In the genomic region with DNA sequence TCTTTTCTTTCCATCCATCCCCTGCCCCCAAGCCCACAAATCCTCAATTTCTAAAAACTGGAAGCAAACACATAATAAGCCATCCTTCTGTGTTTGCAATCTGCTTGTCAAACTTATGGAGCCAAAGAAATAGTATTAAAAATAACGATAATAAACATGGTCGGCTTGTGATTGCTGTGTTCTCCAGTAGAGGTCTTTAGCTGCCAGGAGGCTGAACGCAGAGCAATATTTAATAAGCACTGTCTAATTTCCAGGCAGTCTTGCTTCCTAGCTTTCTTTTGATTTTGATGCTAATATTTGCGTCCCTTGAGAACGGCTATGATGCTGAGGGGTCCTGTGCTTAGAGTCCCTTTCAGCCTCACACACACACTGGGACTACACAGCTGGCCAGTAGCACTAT, we compare ENCODE assay signal across 23 cellular contexts. TPM values are rescaled to one million over a fixed set of nuclear protein-coding genes. Genes with fewer than 3 reads are reported as not detected.
DNase-seq lines count a peak whose midpoint lies in the region; TF ChIP-seq lines count a peak whose summit lies in the region.
"Had no signal": no experiment of that assay in that cellular context is flagged by ENCODE, and none has a peak within 500 bp of the region (broad histone marks: within the 10 kb centered on the region; RNA-seq: fewer than 3 reads in every experiment).

No MANE protein-coding gene starts in this region.

- H2AFZ ChIP-seq in PC-9, result no peak overlapping the region

- H3K4me1 ChIP-seq in PC-9 (replicated peaks; ENCODE audit: insufficient read depth), result no peaks in the 10 kb centered on the region
- H3K4me1 ChIP-seq: SJCRH30 had no signal

- H3K27ac ChIP-seq in PC-9, result no peak overlapping the region
- H3K27ac ChIP-seq: RWPE1, SJCRH30 had no signal

- no peaks in the 10 kb centered on the region for H3K9me2 ChIP-seq in PC-9 (ENCODE audit: insufficient read depth)

- no peaks in the 10 kb centered on the region for H3K36me3 ChIP-seq in PC-9 (ENCODE audit: low read depth)
- H3K36me3 ChIP-seq: MG63, SJCRH30 had no signal

- TF ChIP-seq CTCF in AG09309 (IDR thresholded peaks at IDR 0.05; ENCODE audit: control insufficient read depth, insufficient read depth, low read depth, low read length, missing control alignments) (peak; percentile 23), PC-9 (conservative IDR thresholded peaks at IDR 0.05) (0 out of 2 replicates have a peak, but pooled peaks have one; percentile 28), choroid plexus epithelial cell (conservative IDR thresholded peaks at IDR 0.05; ENCODE audit: low read depth, low read length) (peak; percentile 52)

- no peaks in the 10 kb centered on the region for H3F3A ChIP-seq in PC-9 (ENCODE audit: insufficient read depth, low read depth)

- no TSS peak for BruUV-seq in PC-9 (replicated peaks; lab: Mats Ljungman, UMichigan)

- DNase-seq in AG09309 (ENCODE audit: low read depth) (no peak), PC-9 (no peak), choroid plexus epithelial cell (ENCODE audit: low read depth) (peak; percentile 49), islet precursor cell (peak; percentile 12), DMS153 (lab: John Stamatoyannopoulos, UW) (no peak), inferior parietal cortex (ENCODE audit: extremely low spot score) (no peak), CD1c-positive myeloid dendritic cell (ENCODE audit: extremely low spot score) (no peak)
- no peak for DNase-seq in activated CD4-positive, alpha-beta T cell treated with anti-CD3 and anti-CD28 coated beads, Interleukin-2, amount 50 U/mL, for 48 hours
- DNase-seq: AML-193; Caco-2; CD4-positive, CD25-positive, alpha-beta regulatory T cell; MG63; NCI-H1092; NCI-H1694; NCI-H2171; NCI-H446; NCI-H69; NK-92 treated with Interleukin-12 subunit alpha and Interleukin-12 subunit beta, amount 100 ng/mL, for 24 hours; OCI-M1; SJCRH30 had no signal

- H3K9me3 ChIP-seq in PC-9 (ENCODE audit: insufficient read depth, low read depth), result no peaks in the 10 kb centered on the region
- H3K9me3 ChIP-seq: Caco-2, MG63, SJCRH30 had no signal

- intact Hi-C loops in PC-9 (cut with micrococcal nuclease; ENCODE audit: unreplicated experiment), result no loop called here

- H3K79me2 ChIP-seq in PC-9 (ENCODE audit: low read depth), result no peaks in the 10 kb centered on the region

- no peak overlapping the region for H3K4me3 ChIP-seq in AG09309 (ENCODE audit: control insufficient read depth, low read depth, low read length)
- no peak overlapping the region for H3K4me3 ChIP-seq in PC-9
- no peak overlapping the region for H3K4me3 ChIP-seq in choroid plexus epithelial cell (ENCODE audit: low read depth, low read length)
- H3K4me3 ChIP-seq: MG63, SJCRH30 had no signal

- H3K27me3 ChIP-seq in PC-9 (ENCODE audit: insufficient read depth, low read depth), result 0 out of 2 replicates have a peak, but pooled peaks cover 8% of the 10 kb centered on the region
- H3K27me3 ChIP-seq: SJCRH30 had no signal

- no peaks in the 10 kb centered on the region for H4K20me1 ChIP-seq in PC-9 (ENCODE audit: insufficient read depth)

- CTCF ChIA-PET in PC-9 (lab: Charles Lee), result no interaction called here

- POLR2A ChIA-PET in PC-9 (lab: Charles Lee; ENCODE audit: unreplicated experiment), result no interaction called here

- no peak overlapping the region for H3K4me2 ChIP-seq in PC-9

RNA-seq across cellular contexts. Expression of a gene that starts 3.2 kb away (rescaled TPM):
- not detected in 2 replicates for total RNA-seq in PC-9 (2021)
- total RNA-seq: A673; Caco-2; CD4-positive, CD25-positive, alpha-beta regulatory T cell; H4; SJCRH30 had no signal

Comparison
In these comparisons a context has a peak if more than half of its experiments do, and no peak if none do; other contexts are left out.
1. DNase-seq: peak in choroid plexus epithelial cell (single experiment) and islet precursor cell (single experiment); none in AG09309 (single experiment), PC-9 (0 of 2), DMS153 (single experiment), activated CD4-positive, alpha-beta T cell treated with anti-CD3 and anti-CD28 coated beads, Interleukin-2, amount 50 U/mL, for 48 hours (0 of 2), inferior parietal cortex (single experiment) and CD1c-positive myeloid dendritic cell (single experiment).
2. Peak in every context shown above with its lines, with median percentiles within 50 percentile points of each other: CTCF ChIP-seq.